In the genomic region with DNA sequence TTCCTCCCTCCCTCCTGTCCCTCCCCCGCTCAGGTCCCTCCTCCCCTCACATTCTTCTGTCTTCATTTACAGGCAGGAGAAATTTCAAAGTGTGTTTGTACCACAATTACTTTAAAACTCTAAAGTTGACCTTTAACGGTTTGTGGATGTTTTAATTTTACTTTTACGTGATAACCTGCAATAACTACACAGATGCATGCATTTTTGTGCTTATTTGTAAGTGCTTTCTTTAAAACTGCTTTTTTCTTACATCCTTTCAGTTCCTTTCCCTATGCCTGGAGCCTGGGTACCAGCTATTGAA, we compare ENCODE assay signal across 17 cellular contexts. TPM values are rescaled to one million over a fixed set of nuclear protein-coding genes. Genes with fewer than 3 reads are reported as not detected.
"Had no signal": no experiment of that assay in that cellular context is flagged by ENCODE, and none has a peak within 500 bp of the region (broad histone marks: within the 10 kb centered on the region; RNA-seq: fewer than 3 reads in every experiment).

No MANE protein-coding gene starts in this region.

- H3K27ac Mint-ChIP-seq: activated naive CD8-positive, alpha-beta T cell treated with anti-CD3 and anti-CD28 coated beads for 36 hours; activated T-cell treated with anti-CD3 and anti-CD28 coated beads, Interleukin-2, amount 50 U/mL, for 24 hours; activated T-helper 2 cell treated with anti-CD3 and anti-CD28 coated beads, Interferon-gamma antibody, Interleukin-2, Interleukin-4, amounts not matched to agents 10 μg/mL and 5 μg/mL and 100 μg/mL, durations not matched to agents 14 hours and 24 hours and 36 hours; progenitor cell of endocrine pancreas; stimulated activated naive B cell treated with anti-CD40 and anti-IgM and Interleukin-4, amounts not matched to agents 10 μg/mL and 1 μg/mL and 100 μg/mL, for 72 hours; WTC11 had no signal

- H3K36me3 ChIP-seq: breast epithelium, lower lobe of right lung, uterus had no signal

- ATAC-seq: stimulated activated naive B cell treated with anti-CD40 and anti-IgM and Interleukin-4, amounts not matched to agents 10 μg/mL and 1 μg/mL and 100 μg/mL, for 72 hours had no signal

- H3K36me3 Mint-ChIP-seq: activated naive CD8-positive, alpha-beta T cell treated with anti-CD3 and anti-CD28 coated beads for 36 hours; naive B cell; WTC11 had no signal

- DNase-seq: activated naive CD4-positive, alpha-beta T cell treated with Interleukin-2 at 50 U/mL for 16 hours; activated naive CD8-positive, alpha-beta T cell treated with anti-CD3 and anti-CD28 coated beads for 36 hours; activated T-cell treated with anti-CD3 and anti-CD28 coated beads, Interleukin-2, amount 50 U/mL, for 24 hours; lower lobe of right lung; naive B cell; retina; stimulated activated CD4-positive, alpha-beta T cell treated with anti-CD3 and anti-CD28 coated beads, Interleukin-2, amount 100 ng/mL, for 48 hours; stimulated activated naive B cell treated with anti-CD40 and anti-IgM and Interleukin-4, amounts not matched to agents 10 μg/mL and 1 μg/mL and 100 μg/mL, for 72 hours; trophoblast cell; uterus had no signal

- H3K9me3 ChIP-seq: breast epithelium, lower lobe of right lung, mucosa of descending colon, uterus had no signal

- H3K4me3 ChIP-seq: coronary artery, lower lobe of right lung, mucosa of descending colon, uterus had no signal

- H3K27ac ChIP-seq: coronary artery, epithelial cell of prostate, lower lobe of right lung, uterus had no signal

- H3K4me1 ChIP-seq: breast epithelium, uterus had no signal

- H3K4me3 Mint-ChIP-seq: activated naive CD8-positive, alpha-beta T cell treated with anti-CD3 and anti-CD28 coated beads for 36 hours; activated T-cell treated with anti-CD3 and anti-CD28 coated beads, Interleukin-2, amount 50 U/mL, for 24 hours; naive B cell; stimulated activated naive B cell treated with anti-CD40 and anti-IgM and Interleukin-4, amounts not matched to agents 10 μg/mL and 1 μg/mL and 100 μg/mL, for 72 hours; WTC11 had no signal

- H3K27me3 Mint-ChIP-seq: progenitor cell of endocrine pancreas; stimulated activated naive B cell treated with anti-CD40 and anti-IgM and Interleukin-4, amounts not matched to agents 10 μg/mL and 1 μg/mL and 100 μg/mL, for 72 hours had no signal

- H3K9me3 Mint-ChIP-seq: activated naive CD8-positive, alpha-beta T cell treated with anti-CD3 and anti-CD28 coated beads for 36 hours; activated T-cell treated with anti-CD3 and anti-CD28 coated beads, Interleukin-2, amount 50 U/mL, for 24 hours; activated T-helper 2 cell treated with anti-CD3 and anti-CD28 coated beads, Interferon-gamma antibody, Interleukin-2, Interleukin-4, amounts not matched to agents 10 μg/mL and 5 μg/mL and 100 μg/mL, durations not matched to agents 14 hours and 24 hours and 36 hours; naive B cell; stimulated activated naive B cell treated with anti-CD40 and anti-IgM and Interleukin-4, amounts not matched to agents 10 μg/mL and 1 μg/mL and 100 μg/mL, for 72 hours; WTC11 had no signal

- H3K27me3 ChIP-seq: breast epithelium, uterus had no signal

RNA-seq across cellular contexts. Expression of gene CGNL1, which starts 51.8 kb away (rescaled TPM):
- total RNA-seq: activated naive CD8-positive, alpha-beta T cell treated with anti-CD3 and anti-CD28 coated beads for 36 hours; activated T-helper 2 cell treated with anti-CD3 and anti-CD28 coated beads, Interferon-gamma antibody, Interleukin-2, Interleukin-4, amounts not matched to agents 10 μg/mL and 5 μg/mL and 100 μg/mL, durations not matched to agents 14 hours and 24 hours and 36 hours had no signal
